In genomic region chr4:76960014-76960413, GRCh38 we compare ENCODE assay signal across 9 cellular contexts. TPM values are rescaled to one million over a fixed set of nuclear protein-coding genes. Genes with fewer than 3 reads are reported as not detected.
DNase-seq lines count a peak whose midpoint lies in the region; ATAC-seq and TF ChIP-seq lines count a peak whose summit lies in the region.
"Had no signal": no experiment of that assay in that cellular context is flagged by ENCODE, and none has a peak within 500 bp of the region (broad histone marks: within the 10 kb centered on the region; RNA-seq: fewer than 3 reads in every experiment).

No MANE protein-coding gene starts in this region.

- no peaks in the 10 kb centered on the region for H3K79me1 ChIP-seq in neuronal stem cell (ENCODE audit: low read depth, low read length)

- H3K9ac ChIP-seq in neuronal stem cell (ENCODE audit: low read depth, low read length, poor library complexity), result no peak overlapping the region

- H3K27me3 Mint-ChIP-seq in naive thymus-derived CD8-positive, alpha-beta T cell, result no peaks in the 10 kb centered on the region
- H3K27me3 Mint-ChIP-seq in MCF 10A (ENCODE audit: insufficient read depth, unreplicated experiment), result no peaks in the 10 kb centered on the region

- peaks cover 0 to 10% (median 8%) of the 10 kb centered on the region in 3 donors for H3K36me3 Mint-ChIP-seq in naive thymus-derived CD8-positive, alpha-beta T cell
- H3K36me3 Mint-ChIP-seq in MCF 10A (ENCODE audit: insufficient read depth, unreplicated experiment), result peaks cover 6% of the 10 kb centered on the region

- no peak overlapping the region for H3K4ac ChIP-seq in neuronal stem cell (ENCODE audit: low read length)

- H3K27me3 ChIP-seq in neuronal stem cell (ENCODE audit: control insufficient read depth in 3 of 3, insufficient read depth in 3 of 3, low read depth in 1 of 3, low read length in 3 of 3), result no peaks in the 10 kb centered on the region

- WGBS in neuronal stem cell (ENCODE audit: extremely low coverage in 2 of 2, insufficient read length in 2 of 2, insufficient replicate concordance in 1 of 2), 2 donors, result no CpG with 5 or more reads among the region's 4 CpGs

- peaks cover 0 to 5% of the 10 kb centered on the region in 2 donors for H3K9me3 ChIP-seq in neuronal stem cell (replicated peaks in 1 of 2; ENCODE audit: control insufficient read depth in 2 of 2, insufficient read depth in 1 of 2, low read depth in 1 of 2, low read length in 2 of 2)

- no peak overlapping the region for H3K4me2 ChIP-seq in neuronal stem cell (ENCODE audit: insufficient read depth, low read length, poor library complexity, severe bottlenecking)

- no peak overlapping the region for H2BK5ac ChIP-seq in neuronal stem cell (ENCODE audit: low read length)

- POLR2A ChIA-PET in naive thymus-derived CD8-positive, alpha-beta T cell (lab: Charles Lee), result no interaction called here
- POLR2A ChIA-PET in MCF 10A (lab: Yijun Ruan, JAX), result interaction anchor here (0.9 to 1.2 kb wide), 3 partner anchors 10 to 36 kb away, joined by 3 to 4 read pairs (median 3); partner anchors contain the start of gene SEPTIN11

- no peak overlapping the region for H3K18ac ChIP-seq in neuronal stem cell (ENCODE audit: low read length)

- peaks cover 16 to 38% (median 23%) of the 10 kb centered on the region in 4 donors for H3K4me1 Mint-ChIP-seq in naive thymus-derived CD8-positive, alpha-beta T cell
- peaks cover 9% of the 10 kb centered on the region for H3K4me1 Mint-ChIP-seq in MCF 10A (ENCODE audit: insufficient read depth, unreplicated experiment)

- no peak for DNase-seq in naive thymus-derived CD8-positive, alpha-beta T cell
- DNase-seq in neuronal stem cell (ENCODE audit: low spot score) (no peak), NCI-H2029 (lab: John Stamatoyannopoulos, UW) (no peak), AG08395 (ENCODE audit: low spot score) (no peak), MCF 10A (ENCODE audit: unreplicated experiment) (no peak)
- DNase-seq: NCI-H446 had no signal

- H2BK15ac ChIP-seq in neuronal stem cell (ENCODE audit: low read length), result no peak overlapping the region

- H2BK12ac ChIP-seq in neuronal stem cell (ENCODE audit: low read length), result no peak overlapping the region

- H3K4me3 Mint-ChIP-seq in naive thymus-derived CD8-positive, alpha-beta T cell, result no peak overlapping the region
- H3K4me3 Mint-ChIP-seq in MCF 10A (ENCODE audit: unreplicated experiment), result no peak overlapping the region

- intact Hi-C loops in MCF 10A (cut with micrococcal nuclease), result no loop called here

- CTCF ChIA-PET in MCF 10A (lab: Yijun Ruan, JAX), result interaction anchor here (0.5 to 0.6 kb wide), 2 partner anchors 77 to 133 kb away, joined by 3 read pairs; no protein-coding TSS in a partner anchor

- peaks cover 0 to 2% (median 0%) of the 10 kb centered on the region in 9 donors for H3K9me3 Mint-ChIP-seq in naive thymus-derived CD8-positive, alpha-beta T cell
- H3K9me3 Mint-ChIP-seq in MCF 10A (ENCODE audit: unreplicated experiment), result peaks cover 7% of the 10 kb centered on the region

- H3K23ac ChIP-seq in neuronal stem cell (ENCODE audit: low read depth, low read length, poor library complexity), result no peak overlapping the region

- no peak overlapping the region for H4K91ac ChIP-seq in neuronal stem cell (ENCODE audit: low read depth, low read length, poor library complexity)

- H3K36me3 ChIP-seq in neuronal stem cell (replicated peaks in 1 of 2; ENCODE audit: control insufficient read depth in 2 of 2, insufficient read depth in 2 of 2, low read length in 2 of 2), result peaks cover 0 to 47% of the 10 kb centered on the region in 2 donors

- no peak overlapping the region for H3K4me3 ChIP-seq in neuronal stem cell (ENCODE audit: low read length in 2 of 2)

- BruUV-seq in MCF 10A (replicated peaks; lab: Mats Ljungman, UMichigan), result no TSS peak

- ATAC-seq in GM18519 (IDR thresholded peaks at IDR 0.05; ENCODE audit: low FRiP score, unreplicated experiment), result peak; percentile 88
- ATAC-seq in GM21576 (IDR thresholded peaks at IDR 0.05; ENCODE audit: unreplicated experiment), result peak; percentile 87
- ATAC-seq in HG03460 (IDR thresholded peaks at IDR 0.05; ENCODE audit: unreplicated experiment), result peak; percentile 66
- ATAC-seq in naive thymus-derived CD8-positive, alpha-beta T cell, result peak; percentile 50 to 53

- peaks cover 5 to 12% of the 10 kb centered on the region in 2 donors for H3K4me1 ChIP-seq in neuronal stem cell (ENCODE audit: control insufficient read depth in 2 of 2, insufficient read depth in 1 of 2, low read depth in 1 of 2, low read length in 2 of 2)

- no peak overlapping the region for H4K8ac ChIP-seq in neuronal stem cell (ENCODE audit: low read depth, low read length)

- no peak overlapping the region for H3K27ac ChIP-seq in neuronal stem cell (replicated peaks; ENCODE audit: low read length)

- no peak overlapping the region for H2AFZ ChIP-seq in neuronal stem cell (ENCODE audit: low read length)

- no peak overlapping the region for H2AK5ac ChIP-seq in neuronal stem cell (ENCODE audit: low read depth, low read length)

- peak overlapping the region in 2 of 10 donors; percentile 5 to 20 for H3K27ac Mint-ChIP-seq in naive thymus-derived CD8-positive, alpha-beta T cell
- no peak overlapping the region for H3K27ac Mint-ChIP-seq in MCF 10A (ENCODE audit: low read depth, unreplicated experiment)

- no peak overlapping the region for H3K14ac ChIP-seq in neuronal stem cell (ENCODE audit: low read length)

- TF ChIP-seq CTCF in MCF 10A (IDR thresholded peaks at IDR 0.05; ENCODE audit: unreplicated experiment), result no peak

- no peak overlapping the region for H2BK120ac ChIP-seq in neuronal stem cell (ENCODE audit: low read depth, low read length)

RNA-seq across cellular contexts. Expression of gene SEPTIN11, which starts 10.5 kb away (rescaled TPM):
- total RNA-seq in naive thymus-derived CD8-positive, alpha-beta T cell, result 10 to 100 TPM; 50.7 to 56.7 TPM
- 10 to 100 TPM; 44.8 to 49.5 (median 46.0) TPM for polyA plus RNA-seq in naive thymus-derived CD8-positive, alpha-beta T cell
- polyA plus RNA-seq in neuronal stem cell (2013, experiment 1 of 2), result 204 TPM
- 218 TPM for polyA plus RNA-seq in neuronal stem cell (2013, experiment 2 of 2)
- 57.1 and 82.7 TPM in 2 replicates for total RNA-seq in MCF 10A (2022)
